In genomic region chr11:43786016-43786415, GRCh38 we compare ENCODE assay signal across 17 cellular contexts.
DNase-seq lines count a peak whose midpoint lies in the region; TF ChIP-seq lines count a peak whose summit lies in the region.
"Had no signal": no experiment of that assay in that cellular context is flagged by ENCODE, and none has a peak within 500 bp of the region (broad histone marks: within the 10 kb centered on the region; RNA-seq: fewer than 3 reads in every experiment).

No MANE protein-coding gene starts in this region.

- H3K27ac ChIP-seq in DOHH2 (ENCODE audit: low read depth, low read length) (peak overlapping the region; percentile 67), uterus (no peak overlapping the region), left ventricle myocardium inferior (replicated peaks) (no peak overlapping the region)
- H3K27ac ChIP-seq: BLaER1 treated with 17β-estradiol and CSF1 and Interleukin-3, amounts not matched to agents 10 nM and 100 nM had no signal

- H3K27me3 ChIP-seq in DOHH2 (ENCODE audit: control insufficient read depth, low read length) (no peaks in the 10 kb centered on the region), uterus (no peaks in the 10 kb centered on the region), left ventricle myocardium inferior (ENCODE audit: low read depth) (no peaks in the 10 kb centered on the region)
- H3K27me3 ChIP-seq: BLaER1 treated with 17β-estradiol and CSF1 and Interleukin-3, amounts not matched to agents 10 nM and 100 nM had no signal

- peaks cover 39% of the 10 kb centered on the region for H3K36me3 ChIP-seq in DOHH2 (ENCODE audit: control insufficient read depth, low read length)
- no peaks in the 10 kb centered on the region for H3K36me3 ChIP-seq in uterus
- H3K36me3 ChIP-seq in left ventricle myocardium inferior: no peaks in the 10 kb centered on the region

- H4K20me1 ChIP-seq in DOHH2 (ENCODE audit: control insufficient read depth, insufficient read depth, low read depth, low read length): no peaks in the 10 kb centered on the region

- H3K9me3 ChIP-seq in DOHH2 (ENCODE audit: control insufficient read depth, insufficient read depth, low read length): peaks cover 7% of the 10 kb centered on the region
- peaks cover 0 to 9% of the 10 kb centered on the region in 2 donors for H3K9me3 ChIP-seq in uterus
- peaks cover 19% of the 10 kb centered on the region for H3K9me3 ChIP-seq in left ventricle myocardium inferior (replicated peaks)

- peaks cover 57% of the 10 kb centered on the region for H3K79me2 ChIP-seq in DOHH2 (ENCODE audit: control insufficient read depth, low read length)

- H3F3A ChIP-seq in DOHH2 (ENCODE audit: control insufficient read depth, insufficient read depth): peaks cover 18% of the 10 kb centered on the region

- no peak for TF ChIP-seq CTCF in DOHH2 (IDR thresholded peaks at IDR 0.05; ENCODE audit: low read depth, low read length, poor library complexity, severe bottlenecking)
- no peak for TF ChIP-seq CTCF in uterus (IDR thresholded peaks at IDR 0.05)
- no peak for TF ChIP-seq CTCF in left ventricle myocardium inferior (IDR thresholded peaks at IDR 0.05; ENCODE audit: borderline replicate concordance)

- no peaks in the 10 kb centered on the region for H3K9me2 ChIP-seq in DOHH2 (replicated peaks; ENCODE audit: control insufficient read depth, low read length)

- H3K4me3 ChIP-seq in DOHH2 (ENCODE audit: low read length): no peak overlapping the region
- H3K4me3 ChIP-seq in uterus: no peak overlapping the region
- no peak overlapping the region for H3K4me3 ChIP-seq in left ventricle myocardium inferior
- H3K4me3 ChIP-seq: BLaER1 treated with 17β-estradiol and CSF1 and Interleukin-3, amounts not matched to agents 10 nM and 100 nM; GM23338 had no signal

- DNase-seq in globus pallidus (ENCODE audit: low spot score): peak; percentile 35
- peak; percentile 24 for DNase-seq in midbrain (lab: John Stamatoyannopoulos, UW)
- no peak for DNase-seq in uterus
- DNase-seq in C1 segment of cervical spinal cord (lab: John Stamatoyannopoulos, UW): no peak
- no peak for DNase-seq in left ventricle myocardium inferior
- no peak for DNase-seq in HCEC 1CT
- DNase-seq: 8988T; CD4-positive, CD25-positive, alpha-beta regulatory T cell; CD8-positive, alpha-beta memory T cell; COR-L47; DMS 273 treated with DMSO at 0.1 percent for 48 hours; DMS53; DND-41; H7 had no signal

- intact Hi-C loops in uterus (cut with DNase I; ENCODE audit: low total_unique reads): no loop called here
- intact Hi-C loops in left ventricle myocardium inferior (cut with micrococcal nuclease): no loop called here

- no peak for TF ChIP-seq POLR2A in uterus (IDR thresholded peaks at IDR 0.05)

- peak overlapping the region; percentile 41 for H3K4me2 ChIP-seq in DOHH2 (ENCODE audit: low read length)
- H3K4me2 ChIP-seq: GM23338 had no signal

- H3K4me1 ChIP-seq in DOHH2 (ENCODE audit: control insufficient read depth, low read length) (peaks cover 53% of the 10 kb centered on the region), uterus (no peaks in the 10 kb centered on the region), left ventricle myocardium inferior (no peaks in the 10 kb centered on the region)

Comparison
In these comparisons a context has a peak if more than half of its experiments do, and no peak if none do; other contexts are left out.
1. DNase-seq: peak in globus pallidus (single experiment) and midbrain (single experiment); none in uterus (0 of 2), C1 segment of cervical spinal cord (0 of 14), left ventricle myocardium inferior (single experiment) and HCEC 1CT (single experiment).